32 cellular contexts compared by ENCODE assay signal in the genomic region with DNA sequence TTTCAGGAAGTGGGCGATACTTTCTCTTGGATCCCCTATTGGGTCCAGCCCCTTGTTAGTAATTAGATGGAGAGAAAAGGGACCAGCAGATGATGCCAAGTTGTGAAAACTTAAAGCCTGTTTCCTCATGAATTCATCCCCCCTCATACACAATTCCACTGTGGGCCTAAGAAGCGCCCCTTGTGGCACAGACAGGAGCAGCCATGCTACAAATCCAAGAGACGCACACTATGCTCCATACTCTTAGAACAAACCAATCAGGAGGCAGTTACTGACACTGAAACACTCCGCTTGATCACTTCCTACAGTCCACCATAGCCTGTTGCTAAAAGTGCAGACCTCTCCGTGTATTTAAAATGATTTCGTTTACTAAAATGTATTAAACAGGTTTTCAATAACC.
DNase-seq lines count a peak whose midpoint lies in the region; ATAC-seq and TF ChIP-seq lines count a peak whose summit lies in the region.
"Had no signal": no experiment of that assay in that cellular context is flagged by ENCODE, and none has a peak within 500 bp of the region (broad histone marks: within the 10 kb centered on the region; RNA-seq: fewer than 3 reads in every experiment).

No MANE protein-coding gene starts in this region.

- H3K27me3 Mint-ChIP-seq in endodermal cell (ENCODE audit: insufficient read depth): peaks cover 4% of the 10 kb centered on the region
- H3K27me3 Mint-ChIP-seq: activated CD4-positive, alpha-beta memory T cell treated with anti-CD3 and anti-CD28 coated beads for 36 hours had no signal

- intact Hi-C loops in HCT116 (cut with micrococcal nuclease) (no loop called here), OCI-LY7 (cut with micrococcal nuclease; ENCODE audit: unreplicated experiment) (no loop called here), testis (cut with DNase I; ENCODE audit: low total_unique reads) (no loop called here)

- ATAC-seq in HCT116 (peak; percentile 52; the same call in 1 of the 2 replicates), GM21619 (IDR thresholded peaks at IDR 0.05; ENCODE audit: unreplicated experiment) (no peak)
- ATAC-seq: activated naive CD8-positive, alpha-beta T cell treated with anti-CD3 and anti-CD28 coated beads, Interleukin-2, amount 50 U/mL, for 24 hours; activated T-cell treated with anti-CD3 and anti-CD28 coated beads, Interleukin-2, amount 50 U/mL, for 72 hours; psoas muscle had no signal

- BruUV-seq in HCT116 (replicated peaks; lab: Mats Ljungman, UMichigan): no TSS peak
- BruUV-seq in OCI-LY7 (replicated peaks; lab: Mats Ljungman, UMichigan): no TSS peak

- H3K4me3 Mint-ChIP-seq in endodermal cell: no peak overlapping the region
- H3K4me3 Mint-ChIP-seq: activated CD4-positive, alpha-beta memory T cell treated with anti-CD3 and anti-CD28 coated beads for 36 hours; activated naive CD8-positive, alpha-beta T cell treated with anti-CD3 and anti-CD28 coated beads, Interleukin-2, amount 50 U/mL, for 24 hours; activated T-cell treated with anti-CD3 and anti-CD28 coated beads, Interleukin-2, amount 50 U/mL, for 72 hours; naive B cell; T-helper 1 cell treated with Interleukin-12 subunit alpha and Interleukin-12 subunit beta and Interleukin-4 antibody, amounts not matched to agents 30 μg/mL and 1 μg/mL, for 36 hours had no signal

- no peaks in the 10 kb centered on the region for H3K36me3 Mint-ChIP-seq in endodermal cell (ENCODE audit: low read depth)
- H3K36me3 Mint-ChIP-seq: activated CD4-positive, alpha-beta memory T cell treated with anti-CD3 and anti-CD28 coated beads for 36 hours; naive B cell had no signal

- RAD21 ChIA-PET in HCT116 (lab: Charles Lee; ENCODE audit: low non-redundant PET in 1 of 2, low total read pairs in 2 of 2, uncharacterized antibody in 2 of 2, unreplicated experiment in 2 of 2): no interaction called here

- no peaks in the 10 kb centered on the region for H3K79me2 ChIP-seq in HCT116 (ENCODE audit: insufficient read depth, low read length)
- no peaks in the 10 kb centered on the region for H3K79me2 ChIP-seq in OCI-LY7 (ENCODE audit: insufficient read depth, low read depth, low read length)

- DNase-seq in HCT116 (ENCODE audit: low read depth, low spot score): no peak
- no peak for DNase-seq in OCI-LY7 (ENCODE audit: low spot score)
- peak; percentile 61 for DNase-seq in endodermal cell
- DNase-seq in testis: no peak
- no peak for DNase-seq in cerebellar nuclear complex (lab: John Stamatoyannopoulos, UW)
- no peak for DNase-seq in NCI-H1105 treated with DMSO at 0.1 percent for 48 hours (lab: John Stamatoyannopoulos, UW)
- DNase-seq: ACHN; activated CD4-positive, alpha-beta memory T cell treated with anti-CD3 and anti-CD28 coated beads for 36 hours; activated CD4-positive, alpha-beta T cell treated with anti-CD3 and anti-CD28 coated beads for 1 hour; activated naive CD8-positive, alpha-beta T cell treated with anti-CD3 and anti-CD28 coated beads, Interleukin-2, amount 50 U/mL, for 24 hours; activated T-cell treated with anti-CD3 and anti-CD28 coated beads, Interleukin-2, amount 50 U/mL, for 72 hours; caudate nucleus; cortex of kidney; DMS 273 treated with DMSO at 0.1 percent for 48 hours; glutamatergic neuron; midbrain; naive B cell; NCI-H146; NCI-H2107; NCI-H345; NCI-H748 treated with DMSO at 0.1 percent for 48 hours; psoas muscle; sigmoid colon; stimulated activated CD4-positive, alpha-beta T cell treated with anti-CD3 and anti-CD28 coated beads, Interleukin-12 subunit alpha, Interleukin-12 subunit beta, amount 100 ng/mL, for 4 hours; stimulated activated CD4-positive, alpha-beta T cell treated with anti-CD3 and anti-CD28 coated beads, Interleukin-2, amount 100 ng/mL, for 48 hours; stomach; thyroid gland had no signal

- H3K27ac Mint-ChIP-seq in endodermal cell: no peak overlapping the region
- H3K27ac Mint-ChIP-seq: activated CD4-positive, alpha-beta memory T cell treated with anti-CD3 and anti-CD28 coated beads for 36 hours; activated naive CD8-positive, alpha-beta T cell treated with anti-CD3 and anti-CD28 coated beads, Interleukin-2, amount 50 U/mL, for 24 hours; activated T-cell treated with anti-CD3 and anti-CD28 coated beads, Interleukin-2, amount 50 U/mL, for 72 hours; naive B cell; T-helper 1 cell treated with Interleukin-12 subunit alpha and Interleukin-12 subunit beta and Interleukin-4 antibody, amounts not matched to agents 30 μg/mL and 1 μg/mL, for 36 hours had no signal

- CTCF ChIA-PET in HCT116 (lab: Charles Lee): no interaction called here
- CTCF ChIA-PET in OCI-LY7 (lab: Charles Lee; ENCODE audit: unreplicated experiment): no interaction called here

- no peak overlapping the region for H2AFZ ChIP-seq in HCT116 (ENCODE audit: low read depth, low read length, poor library complexity, severe bottlenecking)
- H2AFZ ChIP-seq in OCI-LY7 (ENCODE audit: low read length): no peak overlapping the region

- H3K36me3 ChIP-seq in HCT116 (ENCODE audit: control insufficient read depth in 1 of 2, insufficient read depth in 2 of 2, low read length in 2 of 2) (no peaks in the 10 kb centered on the region), OCI-LY7 (ENCODE audit: insufficient read depth, low read length) (no peaks in the 10 kb centered on the region), endodermal cell (ENCODE audit: control insufficient read depth, insufficient read depth, low read length) (no peaks in the 10 kb centered on the region), testis (ENCODE audit: low read depth, missing control alignments) (no peaks in the 10 kb centered on the region)
- H3K36me3 ChIP-seq: sigmoid colon, stomach, thyroid gland had no signal

- H3K4me1 Mint-ChIP-seq in endodermal cell: no peaks in the 10 kb centered on the region
- H3K4me1 Mint-ChIP-seq: activated naive CD8-positive, alpha-beta T cell treated with anti-CD3 and anti-CD28 coated beads, Interleukin-2, amount 50 U/mL, for 24 hours; naive B cell had no signal

- no peak overlapping the region for H3K9ac ChIP-seq in HCT116 (ENCODE audit: low read length)
- H3K9ac ChIP-seq in endodermal cell (ENCODE audit: extremely low read depth, low read length, poor library complexity, severe bottlenecking): no peak overlapping the region
- H3K9ac ChIP-seq: KMS-11 had no signal

- H3K9me2 ChIP-seq in HCT116 (ENCODE audit: insufficient read depth) (no peaks in the 10 kb centered on the region), OCI-LY7 (ENCODE audit: insufficient read depth, low read length) (no peaks in the 10 kb centered on the region)

- H3K4me1 ChIP-seq in HCT116 (ENCODE audit: control insufficient read depth in 1 of 2, insufficient read depth in 2 of 2, low read length in 2 of 2) (no peaks in the 10 kb centered on the region), OCI-LY7 (ENCODE audit: insufficient read depth, low read length, poor library complexity, severe bottlenecking) (no peaks in the 10 kb centered on the region), endodermal cell (ENCODE audit: control insufficient read depth, insufficient read depth, low read length) (no peaks in the 10 kb centered on the region), testis (no peaks in the 10 kb centered on the region)
- H3K4me1 ChIP-seq: psoas muscle, stomach, thyroid gland had no signal

- H3K4me3 ChIP-seq in HCT116 (replicated peaks in 1 of 2; ENCODE audit: low read depth in 1 of 2, low read length in 2 of 2): no peak overlapping the region
- H3K4me3 ChIP-seq in OCI-LY7 (ENCODE audit: low read depth, low read length, poor library complexity, severe bottlenecking): no peak overlapping the region
- no peak overlapping the region for H3K4me3 ChIP-seq in endodermal cell (ENCODE audit: low read length)
- H3K4me3 ChIP-seq in testis: no peak overlapping the region
- H3K4me3 ChIP-seq: psoas muscle, sigmoid colon, SK-N-MC, stomach, thyroid gland had no signal

- TF ChIP-seq CTCF in C4-2B (conservative IDR thresholded peaks at IDR 0.05) (peak; percentile 51), HCT116 (IDR thresholded peaks at IDR 0.05 in 2 of 3, conservative IDR thresholded peaks at IDR 0.05 in 1 of 3; ENCODE audit: borderline replicate concordance in 1 of 3, insufficient read depth in 1 of 3, low read depth in 2 of 3, low read length in 2 of 3) (peak in 2 of 3 experiments; percentile 27 to 36; a peak in 1 of 6 replicates), OCI-LY7 (conservative IDR thresholded peaks at IDR 0.05; ENCODE audit: low read length) (peak; percentile 61), endodermal cell (conservative IDR thresholded peaks at IDR 0.05) (peak; percentile 62), testis (IDR thresholded peaks at IDR 0.05) (no peak)

- H3K9me3 Mint-ChIP-seq in endodermal cell: no peaks in the 10 kb centered on the region
- H3K9me3 Mint-ChIP-seq: activated CD4-positive, alpha-beta memory T cell treated with anti-CD3 and anti-CD28 coated beads for 36 hours; T-helper 1 cell treated with Interleukin-12 subunit alpha and Interleukin-12 subunit beta and Interleukin-4 antibody, amounts not matched to agents 30 μg/mL and 1 μg/mL, for 36 hours had no signal

- H3K27ac ChIP-seq in C4-2B: no peak overlapping the region
- no peak overlapping the region for H3K27ac ChIP-seq in HCT116 (ENCODE audit: low read depth, low read length)
- H3K27ac ChIP-seq in OCI-LY7 (ENCODE audit: low read depth, low read length, poor library complexity, severe bottlenecking): no peak overlapping the region
- no peak overlapping the region for H3K27ac ChIP-seq in endodermal cell (ENCODE audit: low read depth, low read length)
- H3K27ac ChIP-seq in testis: no peak overlapping the region
- H3K27ac ChIP-seq: KMS-11, psoas muscle, sigmoid colon, SK-N-MC, stomach, thyroid gland had no signal

- no peaks in the 10 kb centered on the region for H3K27me3 ChIP-seq in HCT116 (ENCODE audit: insufficient read depth, low read length)
- H3K27me3 ChIP-seq in endodermal cell (ENCODE audit: control insufficient read depth, insufficient read depth, low read length, poor library complexity, severe bottlenecking): no peaks in the 10 kb centered on the region
- no peaks in the 10 kb centered on the region for H3K27me3 ChIP-seq in testis
- H3K27me3 ChIP-seq: sigmoid colon, stomach, thyroid gland had no signal

- no peaks in the 10 kb centered on the region for H3K9me3 ChIP-seq in HCT116 (ENCODE audit: control insufficient read depth in 1 of 2, insufficient read depth in 1 of 2, low read depth in 1 of 2, low read length in 2 of 2)
- H3K9me3 ChIP-seq in OCI-LY7 (ENCODE audit: low read length): no peaks in the 10 kb centered on the region
- no peaks in the 10 kb centered on the region for H3K9me3 ChIP-seq in endodermal cell (ENCODE audit: control insufficient read depth, low read length)
- H3K9me3 ChIP-seq in testis: no peaks in the 10 kb centered on the region
- H3K9me3 ChIP-seq: psoas muscle, sigmoid colon, stomach, thyroid gland had no signal

- POLR2A ChIA-PET in HCT116 (lab: Charles Lee) (no interaction called here), OCI-LY7 (lab: Charles Lee) (no interaction called here)

- H4K20me1 ChIP-seq in HCT116 (ENCODE audit: insufficient read depth): no peaks in the 10 kb centered on the region
- H4K20me1 ChIP-seq in OCI-LY7 (ENCODE audit: insufficient read depth, low read length): no peaks in the 10 kb centered on the region

- TF ChIP-seq POLR2A in HCT116 (IDR thresholded peaks at IDR 0.05; ENCODE audit: borderline replicate concordance, extremely low read depth, insufficient read depth, insufficient read length) (no peak), testis (IDR thresholded peaks at IDR 0.05) (no peak)

- H3K4me2 ChIP-seq in HCT116 (ENCODE audit: low read length): no peak overlapping the region
- no peak overlapping the region for H3K4me2 ChIP-seq in OCI-LY7 (ENCODE audit: low read length)
- H3K4me2 ChIP-seq: KMS-11 had no signal

- no peak for TF ChIP-seq RAD21 in HCT116 (IDR thresholded peaks at IDR 0.05; ENCODE audit: low read depth)

- 86 to 87% methylated on average over 3 to 6 of the region's 6 CpGs for WGBS in endodermal cell (ENCODE audit: insufficient coverage in 1 of 2, insufficient read length in 1 of 2), 2 experiments
- 81 to 84% methylated on average over 6 of the region's 6 CpGs for WGBS in testis, 2 donors

Comparison
In these comparisons a context has a peak if more than half of its experiments do, and no peak if none do; other contexts are left out.
1. CTCF ChIP-seq: peak in C4-2B (single experiment), HCT116 (2 of 3), OCI-LY7 (single experiment) and endodermal cell (single experiment); none in testis (0 of 3).